16 cellular contexts compared by ENCODE assay signal in the genomic region with DNA sequence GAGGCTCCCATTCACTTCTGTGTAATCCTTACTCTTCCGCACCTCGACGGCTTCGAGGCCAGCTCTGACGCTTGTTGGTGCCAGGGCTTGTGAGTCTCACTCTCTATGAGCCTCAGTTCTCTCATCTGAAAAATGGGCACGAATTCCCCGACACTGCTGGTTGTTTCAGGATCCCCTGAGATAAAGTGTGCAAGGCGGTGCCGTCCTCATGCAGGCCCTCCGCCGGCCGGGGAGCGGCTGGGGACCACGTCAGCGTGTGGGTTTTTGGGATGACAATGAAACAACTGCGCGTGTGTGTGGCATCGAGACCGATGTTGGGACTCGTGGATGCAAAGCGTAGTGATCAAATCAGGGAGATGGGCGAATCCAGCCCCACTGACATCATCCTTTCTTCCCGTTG.
A peak's percentile ranks its signal among the peaks of the same experiment; 100 is the strongest.
DNase-seq lines count a peak whose midpoint lies in the region; ATAC-seq and TF ChIP-seq lines count a peak whose summit lies in the region.
"Had no signal": no experiment of that assay in that cellular context is flagged by ENCODE, and none has a peak within 500 bp of the region (broad histone marks: within the 10 kb centered on the region; RNA-seq: fewer than 3 reads in every experiment).

No MANE protein-coding gene starts in this region.

- peak overlapping the region; percentile 54 for H3K4me3 Mint-ChIP-seq in CD4-positive, alpha-beta T cell
- H3K4me3 Mint-ChIP-seq in endothelial cell (ENCODE audit: unreplicated experiment) (no peak overlapping the region), nephron (peak overlapping the region in 1 of 3 experiments; percentile 29)

- H4K20me1 ChIP-seq in BLaER1 treated with 17β-estradiol and CSF1 and Interleukin-3, amounts not matched to agents 10 nM and 100 nM: 0 out of 22 replicates have a peak, but pooled peaks cover 0 to 6% (median 0%) of the 10 kb centered on the region in 11 experiments

- H3K27ac ChIP-seq in BLaER1 treated with 17β-estradiol and CSF1 and Interleukin-3, amounts not matched to agents 10 nM and 100 nM: peak overlapping the region; percentile 5 to 70 (median 54); a peak in 17 of 22 replicates
- H3K27ac ChIP-seq in CD4-positive, alpha-beta T cell (ENCODE audit: low read depth, low read length): no peak overlapping the region
- no peak overlapping the region for H3K27ac ChIP-seq in uterus
- H3K27ac ChIP-seq: cardiac muscle cell, ovary had no signal

- H3K27me3 Mint-ChIP-seq in CD4-positive, alpha-beta T cell: no peaks in the 10 kb centered on the region
- H3K27me3 Mint-ChIP-seq in endothelial cell (ENCODE audit: unreplicated experiment): peaks cover 5% of the 10 kb centered on the region
- H3K27me3 Mint-ChIP-seq in nephron (ENCODE audit: low read depth): peaks cover 60% of the 10 kb centered on the region

- peak overlapping the region; percentile 15 to 64 (median 56); a peak in 15 of 22 replicates for H3K9ac ChIP-seq in BLaER1 treated with 17β-estradiol and CSF1 and Interleukin-3, amounts not matched to agents 10 nM and 100 nM

- TF ChIP-seq CTCF in CD4-positive, alpha-beta T cell (IDR thresholded peaks at IDR 0.05): no peak
- TF ChIP-seq CTCF in endothelial cell (IDR thresholded peaks at IDR 0.05; ENCODE audit: unreplicated experiment) (no peak), nephron (IDR thresholded peaks at IDR 0.05; ENCODE audit: unreplicated experiment in 3 of 3) (no peak), uterus (IDR thresholded peaks at IDR 0.05) (no peak)

- no peak for TF ChIP-seq POLR2A in uterus (IDR thresholded peaks at IDR 0.05)

- 0 out of 22 replicates have a peak, but pooled peaks cover 0 to 6% (median 0%) of the 10 kb centered on the region in 11 experiments for H3K9me3 ChIP-seq in BLaER1 treated with 17β-estradiol and CSF1 and Interleukin-3, amounts not matched to agents 10 nM and 100 nM (replicated peaks in 1 of 11)
- H3K9me3 ChIP-seq in CD4-positive, alpha-beta T cell (ENCODE audit: control insufficient read depth, low read length): no peaks in the 10 kb centered on the region
- no peaks in the 10 kb centered on the region for H3K9me3 ChIP-seq in uterus
- H3K9me3 ChIP-seq: BE2C, ovary had no signal

- H3K4me1 Mint-ChIP-seq in CD4-positive, alpha-beta T cell (ENCODE audit: low read depth): peaks cover 61% of the 10 kb centered on the region
- peaks cover 31% of the 10 kb centered on the region for H3K4me1 Mint-ChIP-seq in endothelial cell (ENCODE audit: unreplicated experiment)
- peaks cover 38% of the 10 kb centered on the region for H3K4me1 Mint-ChIP-seq in nephron

- ATAC-seq in CD4-positive, alpha-beta T cell (ENCODE audit: poor library complexity): no peak
- no peak for ATAC-seq in sciatic nerve

- peaks cover 89 to 100% (median 97%) of the 10 kb centered on the region in 10 experiments for H3K4me1 ChIP-seq in BLaER1 treated with 17β-estradiol and CSF1 and Interleukin-3, amounts not matched to agents 10 nM and 100 nM
- H3K4me1 ChIP-seq in uterus: no peaks in the 10 kb centered on the region
- H3K4me1 ChIP-seq: BE2C had no signal

- intact Hi-C loops in CD4-positive, alpha-beta T cell (cut with DNase I, micrococcal nuclease): no loop called here
- intact Hi-C loops in sciatic nerve (cut with DNase I): no loop called here
- intact Hi-C loops in uterus (cut with DNase I; ENCODE audit: low total_unique reads): no loop called here

- no peak for DNase-seq in CD4-positive, alpha-beta T cell
- DNase-seq in endothelial cell (ENCODE audit: low spot score) (no peak), sciatic nerve (ENCODE audit: low spot score) (no peak), T-helper 9 cell (no peak), uterus (no peak)
- DNase-seq: activated CD4-positive, CD25-positive, alpha-beta regulatory T cell treated with anti-CD3 and anti-CD28 coated beads, Interleukin-2, amount 50 U/mL, for 72 hours; BE2C; DMS53; NCI-H446; ovary; stimulated activated CD4-positive, alpha-beta T cell treated with anti-CD3 and anti-CD28 coated beads, Interleukin-4, amount 100 ng/mL, for 4 hours; stimulated activated CD8-positive, alpha-beta memory T cell treated with anti-CD3 and anti-CD28 coated beads, Interleukin-4, amount 100 ng/mL, for 48 hours had no signal

- peak overlapping the region; percentile 83 to 98 (median 91) for H3K4me2 ChIP-seq in BLaER1 treated with 17β-estradiol and CSF1 and Interleukin-3, amounts not matched to agents 10 nM and 100 nM

- H3K36me3 ChIP-seq in BLaER1 treated with 17β-estradiol and CSF1 and Interleukin-3, amounts not matched to agents 10 nM and 100 nM: no peaks in the 10 kb centered on the region
- H3K36me3 ChIP-seq in uterus: no peaks in the 10 kb centered on the region
- H3K36me3 ChIP-seq: BE2C, cardiac muscle cell, ovary had no signal

- CTCF ChIA-PET in CD4-positive, alpha-beta T cell (lab: Charles Lee): interaction anchor here (0.9 to 1.9 kb wide), 2 partner anchors 14 to 33 kb away, joined by 3 to 5 read pairs; no protein-coding TSS in a partner anchor

- POLR2A ChIA-PET in CD4-positive, alpha-beta T cell (lab: Charles Lee): interaction anchor here (1.2 to 1.6 kb wide), 3 partner anchors 11 to 15 kb away, joined by 3 to 6 read pairs (median 5); no protein-coding TSS in a partner anchor

- peaks cover 0 to 37% (median 5%) of the 10 kb centered on the region in 11 experiments; a peak in 12 of 22 replicates for H3K27me3 ChIP-seq in BLaER1 treated with 17β-estradiol and CSF1 and Interleukin-3, amounts not matched to agents 10 nM and 100 nM
- no peaks in the 10 kb centered on the region for H3K27me3 ChIP-seq in CD4-positive, alpha-beta T cell (ENCODE audit: control insufficient read depth, insufficient read depth, low read length)
- peaks cover 2 to 6% of the 10 kb centered on the region in 2 donors for H3K27me3 ChIP-seq in uterus
- H3K27me3 ChIP-seq: BE2C, ovary had no signal

- H3K27ac Mint-ChIP-seq in CD4-positive, alpha-beta T cell: peak overlapping the region; percentile 74
- H3K27ac Mint-ChIP-seq in endothelial cell (ENCODE audit: unreplicated experiment) (peak overlapping the region; percentile 8), nephron (peak overlapping the region; percentile 24 to 78 (median 44))

- peak overlapping the region in 5 of 10 experiments; percentile 4 to 46 (median 22); a peak in 4 of 20 replicates for H3K4me3 ChIP-seq in BLaER1 treated with 17β-estradiol and CSF1 and Interleukin-3, amounts not matched to agents 10 nM and 100 nM
- no peak overlapping the region for H3K4me3 ChIP-seq in uterus
- H3K4me3 ChIP-seq: cardiac muscle cell, ovary, skin epidermis had no signal

- H3K36me3 Mint-ChIP-seq in CD4-positive, alpha-beta T cell (ENCODE audit: low read depth): no peaks in the 10 kb centered on the region
- peaks cover 9% of the 10 kb centered on the region for H3K36me3 Mint-ChIP-seq in endothelial cell (ENCODE audit: low read depth, unreplicated experiment)
- H3K36me3 Mint-ChIP-seq in nephron (ENCODE audit: low read depth): no peaks in the 10 kb centered on the region

- no peaks in the 10 kb centered on the region for H3K9me3 Mint-ChIP-seq in CD4-positive, alpha-beta T cell
- H3K9me3 Mint-ChIP-seq in endothelial cell (ENCODE audit: unreplicated experiment) (no peaks in the 10 kb centered on the region), nephron (peaks cover 3% of the 10 kb centered on the region)

Comparison
In these comparisons a context has a peak if more than half of its experiments do, and no peak if none do; other contexts are left out.
1. H3K27ac ChIP-seq: peak in BLaER1 treated with 17β-estradiol and CSF1 and Interleukin-3, amounts not matched to agents 10 nM and 100 nM (11 of 11); none in CD4-positive, alpha-beta T cell (single experiment) and uterus (0 of 2).
2. H3K27ac Mint-ChIP-seq: peak in every context shown above with its lines; median percentile 74 in CD4-positive, alpha-beta T cell; 44 in nephron; 8 in endothelial cell.